Comparison of ENCODE assay signal across 11 cellular contexts in genomic region chr10:12513775-12514663, GRCh38.
DNase-seq lines count a peak whose midpoint lies in the region; ATAC-seq lines count a peak whose summit lies in the region.
"Had no signal": no experiment of that assay in that cellular context is flagged by ENCODE, and none has a peak within 500 bp of the region (broad histone marks: within the 10 kb centered on the region; RNA-seq: fewer than 3 reads in every experiment).

No MANE protein-coding gene starts in this region.

- DNase-seq in DMS153 (lab: John Stamatoyannopoulos, UW) (peak; percentile 63), NCI-H1417 treated with DMSO at 0.1 percent for 48 hours (lab: John Stamatoyannopoulos, UW) (peak; percentile 58), NCI-H774 (lab: John Stamatoyannopoulos, UW) (peak; percentile 71), left lobe of liver (ENCODE audit: low spot score) (peak; percentile 7), sciatic nerve (ENCODE audit: low spot score) (no peak), UCSD-AML1 (lab: John Stamatoyannopoulos, UW; ENCODE audit: unreplicated experiment) (no peak)
- DNase-seq in effector CD8-positive, alpha-beta T cell (lab: John Stamatoyannopoulos, UW) = no peak
- DNase-seq: activated CD4-positive, alpha-beta T cell treated with anti-CD3 and anti-CD28 coated beads, Interleukin-2, amount 50 U/mL, for 48 hours; MV-4-11; trophoblast cell had no signal

- ATAC-seq in left lobe of liver (no peak), sciatic nerve (no peak), GM21825 (IDR thresholded peaks at IDR 0.05; ENCODE audit: unreplicated experiment) (no peak)

- intact Hi-C loops in sciatic nerve (cut with DNase I) = loop anchor here (5.0 kb wide), 1 partner anchor 973 kb away; no protein-coding TSS in a partner anchor

Comparison
In these comparisons a context has a peak if more than half of its experiments do, and no peak if none do; other contexts are left out.
1. DNase-seq: peak in DMS153 (single experiment), NCI-H1417 treated with DMSO at 0.1 percent for 48 hours (single experiment), NCI-H774 (single experiment) and left lobe of liver (single experiment); none in effector CD8-positive, alpha-beta T cell (single experiment), sciatic nerve (single experiment) and UCSD-AML1 (single experiment).